1 cellular context compared by ENCODE assay signal in the genomic region with DNA sequence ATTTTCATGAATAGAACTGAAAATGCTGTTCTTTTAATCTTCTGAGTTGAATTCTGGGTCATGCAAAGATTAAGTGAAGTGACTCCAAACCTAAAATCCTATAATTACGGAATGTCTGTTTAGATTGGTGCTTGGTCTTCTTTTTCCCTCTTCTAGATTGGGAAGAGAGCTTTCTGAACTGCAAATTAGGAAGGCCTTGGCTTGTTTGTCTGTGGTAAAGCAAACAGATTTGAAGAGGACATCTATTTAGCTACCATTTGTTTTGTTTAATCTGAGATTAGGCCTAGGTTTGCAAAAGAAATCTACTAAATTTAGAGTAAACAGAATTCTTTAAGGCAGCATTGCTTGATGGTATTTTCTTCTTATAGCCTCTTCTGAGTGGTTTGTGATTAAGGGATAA.
A peak's percentile ranks its signal among the peaks of the same experiment; 100 is the strongest.
TF ChIP-seq lines count a peak whose summit lies in the region.

No MANE protein-coding gene starts in this region.

TF ChIP-seq in HepG2, 621 proteins besides CTCF, POLR2A, EP300 and RAD21 (continued from another document and continues in another):
- TF ChIP-seq, protein P1, sequence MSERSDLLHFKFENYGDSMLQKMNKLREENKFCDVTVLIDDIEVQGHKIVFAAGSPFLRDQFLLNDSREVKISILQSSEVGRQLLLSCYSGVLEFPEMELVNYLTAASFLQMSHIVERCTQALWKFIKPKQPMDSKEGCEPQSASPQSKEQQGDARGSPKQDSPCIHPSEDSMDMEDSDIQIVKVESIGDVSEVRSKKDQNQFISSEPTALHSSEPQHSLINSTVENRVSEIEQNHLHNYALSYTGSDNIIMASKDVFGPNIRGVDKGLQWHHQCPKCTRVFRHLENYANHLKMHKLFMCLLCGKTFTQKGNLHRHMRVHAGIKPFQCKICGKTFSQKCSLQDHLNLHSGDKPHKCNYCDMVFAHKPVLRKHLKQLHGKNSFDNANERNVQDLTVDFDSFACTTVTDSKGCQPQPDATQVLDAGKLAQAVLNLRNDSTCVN (CRISPR knock-in tag; IDR thresholded peaks at IDR 0.05; ENCODE audit: borderline replicate concordance), result peak; percentile 73; the same call in 1 of the 2 replicates
- TF ChIP-seq ZNF598 (CRISPR knock-in tag; IDR thresholded peaks at IDR 0.05; ENCODE audit: borderline replicate concordance) (no peak), TARDBP (CRISPR knock-in tag; IDR thresholded peaks at IDR 0.05) (peak; percentile 64), ESRRA (CRISPR knock-in tag; IDR thresholded peaks at IDR 0.05; ENCODE audit: low read depth) (peak; percentile 22; the same call in 1 of the 2 replicates), ARNT2 (CRISPR knock-in tag; IDR thresholded peaks at IDR 0.05; ENCODE audit: low read depth) (no peak), TAF1 (CRISPR knock-in tag; IDR thresholded peaks at IDR 0.05) (no peak), SRSF9 (IDR thresholded peaks at IDR 0.05; ENCODE audit: borderline replicate concordance, insufficient read depth, low read depth, low read length, poor library complexity, severe bottlenecking) (no peak), SATB2 (CRISPR knock-in tag; IDR thresholded peaks at IDR 0.05) (0 out of 2 replicates have a peak, but pooled peaks have one; percentile 10), NFATC3 (CRISPR knock-in tag; IDR thresholded peaks at IDR 0.05) (no peak), SMC3 (IDR thresholded peaks at IDR 0.05; ENCODE audit: low read length) (no peak), ZFP36L1 (CRISPR knock-in tag; IDR thresholded peaks at IDR 0.05) (no peak), RBM22 (optimal IDR thresholded peaks at IDR 0.05; ENCODE audit: low read length) (no peak), HOXA3 (CRISPR knock-in tag; IDR thresholded peaks at IDR 0.05) (no peak), DNMT3B (CRISPR knock-in tag; conservative IDR thresholded peaks at IDR 0.05) (no peak), TBX2 (CRISPR knock-in tag; IDR thresholded peaks at IDR 0.05; ENCODE audit: borderline replicate concordance) (peak; percentile 39), GATA4 (IDR thresholded peaks at IDR 0.05; ENCODE audit: borderline replicate concordance, low read depth) (peak; percentile 46; the same call in 1 of the 2 replicates), HOXD1 (CRISPR knock-in tag; IDR thresholded peaks at IDR 0.05) (peak; percentile 64; the same call in 1 of the 2 replicates), ZNF556 (CRISPR knock-in tag; IDR thresholded peaks at IDR 0.05; ENCODE audit: borderline replicate concordance) (no peak), ERF (CRISPR knock-in tag; IDR thresholded peaks at IDR 0.05) (no peak), ZZZ3 (CRISPR knock-in tag; IDR thresholded peaks at IDR 0.05; ENCODE audit: borderline replicate concordance) (no peak), TOE1 (CRISPR knock-in tag; IDR thresholded peaks at IDR 0.05) (no peak), SPEN (CRISPR knock-in tag; IDR thresholded peaks at IDR 0.05; ENCODE audit: low read depth) (no peak), ISX (CRISPR knock-in tag; conservative IDR thresholded peaks at IDR 0.05) (no peak), FOXO1 (CRISPR knock-in tag; IDR thresholded peaks at IDR 0.05) (peak; percentile 72), NFIC (IDR thresholded peaks at IDR 0.05; ENCODE audit: low read length) (peak; percentile 91), ZNF879 (CRISPR knock-in tag; IDR thresholded peaks at IDR 0.05) (no peak), NR1H2 (CRISPR knock-in tag; IDR thresholded peaks at IDR 0.05; ENCODE audit: borderline replicate concordance, low read depth) (no peak), ZNF430 (CRISPR knock-in tag; IDR thresholded peaks at IDR 0.05) (no peak; the same call in 1 of the 2 replicates), ZNF629 (CRISPR knock-in tag; conservative IDR thresholded peaks at IDR 0.05) (no peak), ZNF83 (CRISPR knock-in tag; IDR thresholded peaks at IDR 0.05; ENCODE audit: borderline replicate concordance) (no peak), ISL2 (CRISPR knock-in tag; IDR thresholded peaks at IDR 0.05) (peak; percentile 99), KLF12 (CRISPR knock-in tag; IDR thresholded peaks at IDR 0.05; ENCODE audit: borderline replicate concordance) (no peak), ETV5 (CRISPR knock-in tag; IDR thresholded peaks at IDR 0.05; ENCODE audit: borderline replicate concordance) (peak; percentile 31; the same call in 1 of the 2 replicates), ZNF747 (CRISPR knock-in tag; IDR thresholded peaks at IDR 0.05; ENCODE audit: borderline replicate concordance) (no peak), KLF16 (CRISPR knock-in tag; IDR thresholded peaks at IDR 0.05) (peak in 1 of 2 experiments; percentile 58; a peak in 1 of 4 replicates)
- TF ChIP-seq, protein P2, sequence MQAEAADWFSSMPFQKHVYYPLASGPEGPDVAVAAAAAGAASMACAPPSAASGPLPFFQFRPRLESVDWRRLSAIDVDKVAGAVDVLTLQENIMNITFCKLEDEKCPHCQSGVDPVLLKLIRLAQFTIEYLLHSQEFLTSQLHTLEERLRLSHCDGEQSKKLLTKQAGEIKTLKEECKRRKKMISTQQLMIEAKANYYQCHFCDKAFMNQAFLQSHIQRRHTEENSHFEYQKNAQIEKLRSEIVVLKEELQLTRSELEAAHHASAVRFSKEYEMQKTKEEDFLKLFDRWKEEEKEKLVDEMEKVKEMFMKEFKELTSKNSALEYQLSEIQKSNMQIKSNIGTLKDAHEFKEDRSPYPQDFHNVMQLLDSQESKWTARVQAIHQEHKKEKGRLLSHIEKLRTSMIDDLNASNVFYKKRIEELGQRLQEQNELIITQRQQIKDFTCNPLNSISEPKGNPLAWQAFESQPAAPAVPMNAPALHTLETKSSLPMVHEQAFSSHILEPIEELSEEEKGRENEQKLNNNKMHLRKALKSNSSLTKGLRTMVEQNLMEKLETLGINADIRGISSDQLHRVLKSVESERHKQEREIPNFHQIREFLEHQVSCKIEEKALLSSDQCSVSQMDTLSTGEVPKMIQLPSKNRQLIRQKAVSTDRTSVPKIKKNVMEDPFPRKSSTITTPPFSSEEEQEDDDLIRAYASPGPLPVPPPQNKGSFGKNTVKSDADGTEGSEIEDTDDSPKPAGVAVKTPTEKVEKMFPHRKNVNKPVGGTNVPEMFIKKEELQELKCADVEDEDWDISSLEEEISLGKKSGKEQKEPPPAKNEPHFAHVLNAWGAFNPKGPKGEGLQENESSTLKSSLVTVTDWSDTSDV (CRISPR knock-in tag; IDR thresholded peaks at IDR 0.05), result no peak
- TF ChIP-seq, protein P3, sequence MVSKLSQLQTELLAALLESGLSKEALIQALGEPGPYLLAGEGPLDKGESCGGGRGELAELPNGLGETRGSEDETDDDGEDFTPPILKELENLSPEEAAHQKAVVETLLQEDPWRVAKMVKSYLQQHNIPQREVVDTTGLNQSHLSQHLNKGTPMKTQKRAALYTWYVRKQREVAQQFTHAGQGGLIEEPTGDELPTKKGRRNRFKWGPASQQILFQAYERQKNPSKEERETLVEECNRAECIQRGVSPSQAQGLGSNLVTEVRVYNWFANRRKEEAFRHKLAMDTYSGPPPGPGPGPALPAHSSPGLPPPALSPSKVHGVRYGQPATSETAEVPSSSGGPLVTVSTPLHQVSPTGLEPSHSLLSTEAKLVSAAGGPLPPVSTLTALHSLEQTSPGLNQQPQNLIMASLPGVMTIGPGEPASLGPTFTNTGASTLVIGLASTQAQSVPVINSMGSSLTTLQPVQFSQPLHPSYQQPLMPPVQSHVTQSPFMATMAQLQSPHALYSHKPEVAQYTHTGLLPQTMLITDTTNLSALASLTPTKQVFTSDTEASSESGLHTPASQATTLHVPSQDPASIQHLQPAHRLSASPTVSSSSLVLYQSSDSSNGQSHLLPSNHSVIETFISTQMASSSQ (IDR thresholded peaks at IDR 0.05; ENCODE audit: low read depth), result no peak; the same call in 1 of the 2 replicates
- TF ChIP-seq, protein P3 (CRISPR knock-in tag; IDR thresholded peaks at IDR 0.05; ENCODE audit: borderline replicate concordance), result peak; percentile 70; the same call in 1 of the 2 replicates
- TF ChIP-seq, protein P4, sequence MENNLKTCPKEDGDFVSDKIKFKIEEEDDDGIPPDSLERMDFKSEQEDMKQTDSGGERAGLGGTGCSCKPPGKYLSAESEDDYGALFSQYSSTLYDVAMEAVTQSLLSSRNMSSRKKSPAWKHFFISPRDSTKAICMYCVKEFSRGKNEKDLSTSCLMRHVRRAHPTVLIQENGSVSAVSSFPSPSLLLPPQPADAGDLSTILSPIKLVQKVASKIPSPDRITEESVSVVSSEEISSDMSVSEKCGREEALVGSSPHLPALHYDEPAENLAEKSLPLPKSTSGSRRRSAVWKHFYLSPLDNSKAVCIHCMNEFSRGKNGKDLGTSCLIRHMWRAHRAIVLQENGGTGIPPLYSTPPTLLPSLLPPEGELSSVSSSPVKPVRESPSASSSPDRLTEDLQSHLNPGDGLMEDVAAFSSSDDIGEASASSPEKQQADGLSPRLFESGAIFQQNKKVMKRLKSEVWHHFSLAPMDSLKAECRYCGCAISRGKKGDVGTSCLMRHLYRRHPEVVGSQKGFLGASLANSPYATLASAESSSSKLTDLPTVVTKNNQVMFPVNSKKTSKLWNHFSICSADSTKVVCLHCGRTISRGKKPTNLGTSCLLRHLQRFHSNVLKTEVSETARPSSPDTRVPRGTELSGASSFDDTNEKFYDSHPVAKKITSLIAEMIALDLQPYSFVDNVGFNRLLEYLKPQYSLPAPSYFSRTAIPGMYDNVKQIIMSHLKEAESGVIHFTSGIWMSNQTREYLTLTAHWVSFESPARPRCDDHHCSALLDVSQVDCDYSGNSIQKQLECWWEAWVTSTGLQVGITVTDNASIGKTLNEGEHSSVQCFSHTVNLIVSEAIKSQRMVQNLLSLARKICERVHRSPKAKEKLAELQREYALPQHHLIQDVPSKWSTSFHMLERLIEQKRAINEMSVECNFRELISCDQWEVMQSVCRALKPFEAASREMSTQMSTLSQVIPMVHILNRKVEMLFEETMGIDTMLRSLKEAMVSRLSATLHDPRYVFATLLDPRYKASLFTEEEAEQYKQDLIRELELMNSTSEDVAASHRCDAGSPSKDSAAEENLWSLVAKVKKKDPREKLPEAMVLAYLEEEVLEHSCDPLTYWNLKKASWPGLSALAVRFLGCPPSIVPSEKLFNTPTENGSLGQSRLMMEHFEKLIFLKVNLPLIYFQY (CRISPR knock-in tag; IDR thresholded peaks at IDR 0.05; ENCODE audit: borderline replicate concordance), result no peak
- TF ChIP-seq, protein P5, sequence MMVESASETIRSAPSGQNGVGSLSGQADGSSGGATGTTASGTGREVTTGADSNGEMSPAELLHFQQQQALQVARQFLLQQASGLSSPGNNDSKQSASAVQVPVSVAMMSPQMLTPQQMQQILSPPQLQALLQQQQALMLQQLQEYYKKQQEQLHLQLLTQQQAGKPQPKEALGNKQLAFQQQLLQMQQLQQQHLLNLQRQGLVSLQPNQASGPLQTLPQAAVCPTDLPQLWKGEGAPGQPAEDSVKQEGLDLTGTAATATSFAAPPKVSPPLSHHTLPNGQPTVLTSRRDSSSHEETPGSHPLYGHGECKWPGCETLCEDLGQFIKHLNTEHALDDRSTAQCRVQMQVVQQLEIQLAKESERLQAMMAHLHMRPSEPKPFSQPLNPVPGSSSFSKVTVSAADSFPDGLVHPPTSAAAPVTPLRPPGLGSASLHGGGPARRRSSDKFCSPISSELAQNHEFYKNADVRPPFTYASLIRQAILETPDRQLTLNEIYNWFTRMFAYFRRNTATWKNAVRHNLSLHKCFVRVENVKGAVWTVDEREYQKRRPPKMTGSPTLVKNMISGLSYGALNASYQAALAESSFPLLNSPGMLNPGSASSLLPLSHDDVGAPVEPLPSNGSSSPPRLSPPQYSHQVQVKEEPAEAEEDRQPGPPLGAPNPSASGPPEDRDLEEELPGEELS (CRISPR knock-in tag; IDR thresholded peaks at IDR 0.05), result peak; percentile 93
- TF ChIP-seq, protein P6, sequence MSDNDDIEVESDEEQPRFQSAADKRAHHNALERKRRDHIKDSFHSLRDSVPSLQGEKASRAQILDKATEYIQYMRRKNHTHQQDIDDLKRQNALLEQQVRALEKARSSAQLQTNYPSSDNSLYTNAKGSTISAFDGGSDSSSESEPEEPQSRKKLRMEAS (IDR thresholded peaks at IDR 0.05), result no peak
- TF ChIP-seq, protein P7, sequence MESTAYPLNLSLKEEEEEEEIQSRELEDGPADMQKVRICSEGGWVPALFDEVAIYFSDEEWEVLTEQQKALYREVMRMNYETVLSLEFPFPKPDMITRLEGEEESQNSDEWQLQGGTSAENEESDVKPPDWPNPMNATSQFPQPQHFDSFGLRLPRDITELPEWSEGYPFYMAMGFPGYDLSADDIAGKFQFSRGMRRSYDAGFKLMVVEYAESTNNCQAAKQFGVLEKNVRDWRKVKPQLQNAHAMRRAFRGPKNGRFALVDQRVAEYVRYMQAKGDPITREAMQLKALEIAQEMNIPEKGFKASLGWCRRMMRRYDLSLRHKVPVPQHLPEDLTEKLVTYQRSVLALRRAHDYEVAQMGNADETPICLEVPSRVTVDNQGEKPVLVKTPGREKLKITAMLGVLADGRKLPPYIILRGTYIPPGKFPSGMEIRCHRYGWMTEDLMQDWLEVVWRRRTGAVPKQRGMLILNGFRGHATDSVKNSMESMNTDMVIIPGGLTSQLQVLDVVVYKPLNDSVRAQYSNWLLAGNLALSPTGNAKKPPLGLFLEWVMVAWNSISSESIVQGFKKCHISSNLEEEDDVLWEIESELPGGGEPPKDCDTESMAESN (CRISPR knock-in tag; conservative IDR thresholded peaks at IDR 0.05), result 0 out of 2 replicates have a peak, but pooled peaks have one; percentile 32
- TF ChIP-seq, protein P8, sequence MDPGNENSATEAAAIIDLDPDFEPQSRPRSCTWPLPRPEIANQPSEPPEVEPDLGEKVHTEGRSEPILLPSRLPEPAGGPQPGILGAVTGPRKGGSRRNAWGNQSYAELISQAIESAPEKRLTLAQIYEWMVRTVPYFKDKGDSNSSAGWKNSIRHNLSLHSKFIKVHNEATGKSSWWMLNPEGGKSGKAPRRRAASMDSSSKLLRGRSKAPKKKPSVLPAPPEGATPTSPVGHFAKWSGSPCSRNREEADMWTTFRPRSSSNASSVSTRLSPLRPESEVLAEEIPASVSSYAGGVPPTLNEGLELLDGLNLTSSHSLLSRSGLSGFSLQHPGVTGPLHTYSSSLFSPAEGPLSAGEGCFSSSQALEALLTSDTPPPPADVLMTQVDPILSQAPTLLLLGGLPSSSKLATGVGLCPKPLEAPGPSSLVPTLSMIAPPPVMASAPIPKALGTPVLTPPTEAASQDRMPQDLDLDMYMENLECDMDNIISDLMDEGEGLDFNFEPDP (CRISPR knock-in tag; conservative IDR thresholded peaks at IDR 0.05), result no peak
